13 cellular contexts compared by ENCODE assay signal in the genomic region with DNA sequence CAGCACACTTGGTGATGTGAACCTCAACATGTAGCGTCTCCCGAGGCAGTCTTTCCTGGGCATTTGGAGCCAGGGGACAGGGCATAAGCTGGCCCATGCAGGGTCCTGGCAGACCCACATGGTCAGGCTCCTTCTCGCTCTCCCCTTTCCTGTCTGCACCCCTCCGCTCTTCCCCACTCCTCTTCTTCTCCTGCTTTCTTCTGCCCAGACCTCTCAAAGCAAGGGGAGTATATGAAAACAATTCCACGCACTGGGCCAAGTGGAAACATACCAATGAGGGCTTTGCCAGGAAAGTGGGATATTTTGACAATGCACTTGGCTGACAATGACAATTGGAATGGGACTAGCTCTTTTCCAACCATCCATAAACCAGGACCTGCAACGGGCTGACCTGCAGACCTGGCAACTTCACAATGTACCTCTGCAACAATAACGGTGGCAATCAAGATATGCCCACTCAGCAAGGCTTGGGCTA. TPM values are rescaled to one million over a fixed set of nuclear protein-coding genes. Genes with fewer than 3 reads are reported as not detected.
DNase-seq lines count a peak whose midpoint lies in the region; ATAC-seq and TF ChIP-seq lines count a peak whose summit lies in the region.
"Had no signal": no experiment of that assay in that cellular context is flagged by ENCODE, and none has a peak within 500 bp of the region (broad histone marks: within the 10 kb centered on the region; RNA-seq: fewer than 3 reads in every experiment).

No MANE protein-coding gene starts in this region.

- no peaks in the 10 kb centered on the region for H3K9me3 Mint-ChIP-seq in activated naive CD8-positive, alpha-beta T cell treated with anti-CD3 and anti-CD28 coated beads, Interleukin-2, amount 50 U/mL, for 24 hours
- no peaks in the 10 kb centered on the region for H3K9me3 Mint-ChIP-seq in progenitor cell of endocrine pancreas (ENCODE audit: low read depth)

- H3K36me3 Mint-ChIP-seq in activated naive CD8-positive, alpha-beta T cell treated with anti-CD3 and anti-CD28 coated beads, Interleukin-2, amount 50 U/mL, for 24 hours (ENCODE audit: low read depth), result peaks cover 69% of the 10 kb centered on the region
- peaks cover 16% of the 10 kb centered on the region for H3K36me3 Mint-ChIP-seq in progenitor cell of endocrine pancreas (ENCODE audit: insufficient read depth)

- DNase-seq in AG20443 (ENCODE audit: low spot score) (peak; percentile 22), left cardiac atrium (no peak), progenitor cell of endocrine pancreas (ENCODE audit: low spot score, unreplicated experiment) (no peak), hypothalamus (lab: John Stamatoyannopoulos, UW) (no peak), activated gamma-delta T cell treated with Interleukin-2 at 50 U/mL for 16 hours (no peak), NCI-H82 (lab: John Stamatoyannopoulos, UW) (no peak), NOMO-1 (lab: John Stamatoyannopoulos, UW; ENCODE audit: unreplicated experiment in 2 of 2) (no peak)
- no peak for DNase-seq in activated naive CD8-positive, alpha-beta T cell treated with anti-CD3 and anti-CD28 coated beads, Interleukin-2, amount 50 U/mL, for 24 hours
- DNase-seq: activated CD4-positive, alpha-beta T cell treated with anti-CD3 and anti-CD28 coated beads for 48 hours; AML-193; NCI-H1105; NCI-H526 treated with DMSO at 0.1 percent for 48 hours had no signal

- intact Hi-C loops in left cardiac atrium (cut with DNase I), result no loop called here

- peak overlapping the region; percentile 58 for H3K27ac Mint-ChIP-seq in activated naive CD8-positive, alpha-beta T cell treated with anti-CD3 and anti-CD28 coated beads, Interleukin-2, amount 50 U/mL, for 24 hours
- H3K27ac Mint-ChIP-seq in progenitor cell of endocrine pancreas, result peak overlapping the region; percentile 71

- TF ChIP-seq CTCF in progenitor cell of endocrine pancreas (IDR thresholded peaks at IDR 0.05; ENCODE audit: unreplicated experiment), result no peak

- H3K4me1 Mint-ChIP-seq in activated naive CD8-positive, alpha-beta T cell treated with anti-CD3 and anti-CD28 coated beads, Interleukin-2, amount 50 U/mL, for 24 hours, result peaks cover 2% of the 10 kb centered on the region
- H3K4me1 Mint-ChIP-seq in progenitor cell of endocrine pancreas (ENCODE audit: low read depth), result peaks cover 33% of the 10 kb centered on the region

- no peak overlapping the region for H3K4me3 Mint-ChIP-seq in activated naive CD8-positive, alpha-beta T cell treated with anti-CD3 and anti-CD28 coated beads, Interleukin-2, amount 50 U/mL, for 24 hours
- no peak overlapping the region for H3K4me3 Mint-ChIP-seq in progenitor cell of endocrine pancreas (ENCODE audit: low read depth)

- no peaks in the 10 kb centered on the region for H3K27me3 Mint-ChIP-seq in activated naive CD8-positive, alpha-beta T cell treated with anti-CD3 and anti-CD28 coated beads, Interleukin-2, amount 50 U/mL, for 24 hours
- no peaks in the 10 kb centered on the region for H3K27me3 Mint-ChIP-seq in progenitor cell of endocrine pancreas

- no peak for ATAC-seq in activated naive CD8-positive, alpha-beta T cell treated with anti-CD3 and anti-CD28 coated beads, Interleukin-2, amount 50 U/mL, for 24 hours
- ATAC-seq in left cardiac atrium, result peak; percentile 10 to 38
- ATAC-seq: left lobe of liver had no signal

RNA-seq across cellular contexts. Expression of a gene that starts 58.9 kb away (rescaled TPM):
- total RNA-seq in left cardiac atrium (10 to 100 TPM; 11.2 to 13.2 TPM), progenitor cell of endocrine pancreas (23.4 and 24.9 TPM in 2 replicates)
